ENCODE assay signal across 13 cellular contexts in genomic region chr10:113397031-113397430, GRCh38.
A peak's percentile ranks its signal among the peaks of the same experiment; 100 is the strongest.
DNase-seq lines count a peak whose midpoint lies in the region; ATAC-seq and TF ChIP-seq lines count a peak whose summit lies in the region.
"Had no signal": no experiment of that assay in that cellular context is flagged by ENCODE, and none has a peak within 500 bp of the region (broad histone marks: within the 10 kb centered on the region; RNA-seq: fewer than 3 reads in every experiment).

No MANE protein-coding gene starts in this region.

- POLR2A ChIA-PET in T-cell (lab: Charles Lee): no interaction called here

- H3K36me3 ChIP-seq in BLaER1 (no peaks in the 10 kb centered on the region), hepatocyte (replicated peaks; ENCODE audit: insufficient read depth, low read depth) (no peaks in the 10 kb centered on the region), left lung (no peaks in the 10 kb centered on the region), upper lobe of right lung (no peaks in the 10 kb centered on the region)
- H3K36me3 ChIP-seq: BE2C had no signal

- no peaks in the 10 kb centered on the region for H3K4me1 Mint-ChIP-seq in T-cell
- H3K4me1 Mint-ChIP-seq: CD4-positive, CD25-positive, alpha-beta regulatory T cell; IgD-negative memory B cell had no signal

- WGBS in hepatocyte (ENCODE audit: low lambda C conversion rate, missing lambda C conversion rate): 43% methylated on average over 8 of the region's 8 CpGs

- H3K27ac Mint-ChIP-seq in T-cell: no peak overlapping the region
- H3K27ac Mint-ChIP-seq: CD4-positive, CD25-positive, alpha-beta regulatory T cell; IgD-negative memory B cell had no signal

- no peaks in the 10 kb centered on the region for H3K36me3 Mint-ChIP-seq in T-cell
- H3K36me3 Mint-ChIP-seq: CD4-positive, CD25-positive, alpha-beta regulatory T cell; IgD-negative memory B cell had no signal

- CTCF ChIA-PET in T-cell (lab: Charles Lee): no interaction called here

- peaks cover 8% of the 10 kb centered on the region for H3K4me1 ChIP-seq in BLaER1
- H3K4me1 ChIP-seq in hepatocyte (ENCODE audit: insufficient read depth): no peaks in the 10 kb centered on the region
- H3K4me1 ChIP-seq in left lung: no peaks in the 10 kb centered on the region
- peaks cover 6% of the 10 kb centered on the region for H3K4me1 ChIP-seq in upper lobe of right lung
- H3K4me1 ChIP-seq: BE2C had no signal

- H3K4me3 ChIP-seq in BLaER1: no peak overlapping the region
- H3K4me3 ChIP-seq in hepatocyte: no peak overlapping the region
- H3K4me3 ChIP-seq in left lung: no peak overlapping the region
- H3K4me3 ChIP-seq in upper lobe of right lung: no peak overlapping the region
- H3K4me3 ChIP-seq: GM23248 had no signal

- no peak overlapping the region for H3K27ac ChIP-seq in BLaER1
- H3K27ac ChIP-seq in hepatocyte: no peak overlapping the region
- H3K27ac ChIP-seq in left lung: no peak overlapping the region
- H3K27ac ChIP-seq in upper lobe of right lung: no peak overlapping the region
- H3K27ac ChIP-seq: GM23248 had no signal

- H3K27me3 ChIP-seq in BLaER1: no peaks in the 10 kb centered on the region
- H3K27me3 ChIP-seq in hepatocyte: no peaks in the 10 kb centered on the region
- H3K27me3 ChIP-seq in left lung: no peaks in the 10 kb centered on the region
- no peaks in the 10 kb centered on the region for H3K27me3 ChIP-seq in upper lobe of right lung
- H3K27me3 ChIP-seq: BE2C had no signal

- H3K9ac ChIP-seq in BLaER1: no peak overlapping the region
- H3K9ac ChIP-seq: GM23248 had no signal

- H2AFZ ChIP-seq in hepatocyte: no peak overlapping the region
- H2AFZ ChIP-seq: GM23248 had no signal

- H3K9me2 ChIP-seq in hepatocyte (replicated peaks; ENCODE audit: insufficient read depth): no peaks in the 10 kb centered on the region

- no peaks in the 10 kb centered on the region for H3K9me3 ChIP-seq in BLaER1
- no peaks in the 10 kb centered on the region for H3K9me3 ChIP-seq in hepatocyte (ENCODE audit: low read depth)
- H3K9me3 ChIP-seq in left lung: no peaks in the 10 kb centered on the region
- H3K9me3 ChIP-seq in upper lobe of right lung: no peaks in the 10 kb centered on the region
- H3K9me3 ChIP-seq: BE2C had no signal

- intact Hi-C loops in left lung (cut with DNase I): loop anchor here in 1 of 2 donors (10.0 kb wide), 1 partner anchor 118 kb away; no protein-coding TSS in a partner anchor
- intact Hi-C loops in upper lobe of right lung (cut with DNase I): no loop called here

- no peak overlapping the region for H3K4me3 Mint-ChIP-seq in T-cell
- H3K4me3 Mint-ChIP-seq: CD4-positive, CD25-positive, alpha-beta regulatory T cell; IgD-negative memory B cell had no signal

- H3K9me3 Mint-ChIP-seq in T-cell: peaks cover 0 to 6% (median 0%) of the 10 kb centered on the region in 3 donors
- H3K9me3 Mint-ChIP-seq: CD4-positive, CD25-positive, alpha-beta regulatory T cell had no signal

- H3K4me2 ChIP-seq in BLaER1: peak overlapping the region; percentile 25
- H3K4me2 ChIP-seq in hepatocyte: peak overlapping the region; percentile 29

- H3K27me3 Mint-ChIP-seq in T-cell: peaks cover 0 to 9% of the 10 kb centered on the region in 2 donors
- H3K27me3 Mint-ChIP-seq: CD4-positive, CD25-positive, alpha-beta regulatory T cell; IgD-negative memory B cell had no signal

- peak; percentile 6 for DNase-seq in hepatocyte (ENCODE audit: low spot score)
- peak in 1 of 2 donors; percentile 65 for DNase-seq in left lung
- no peak for DNase-seq in upper lobe of right lung
- no peak for DNase-seq in inferior parietal cortex (ENCODE audit: extremely low spot score)
- no peak for DNase-seq in T-cell
- no peak for DNase-seq in NOMO-1 (lab: John Stamatoyannopoulos, UW; ENCODE audit: unreplicated experiment in 2 of 2)
- DNase-seq: BE2C; CD4-positive, CD25-positive, alpha-beta regulatory T cell; DMS53; GM23248 had no signal

- H4K20me1 ChIP-seq in BLaER1 (no peaks in the 10 kb centered on the region), hepatocyte (ENCODE audit: insufficient read depth, poor library complexity, severe bottlenecking) (no peaks in the 10 kb centered on the region)

- ATAC-seq in left lung (peak; percentile 13), upper lobe of right lung (peak; percentile 27), T-cell (replicated peaks in 1 of 4) (no peak)
- ATAC-seq: HCT116 had no signal

- TF ChIP-seq CTCF in hepatocyte (IDR thresholded peaks at IDR 0.05; ENCODE audit: poor library complexity) (no peak), left lung (IDR thresholded peaks at IDR 0.05) (no peak), upper lobe of right lung (IDR thresholded peaks at IDR 0.05) (no peak)

- no peaks in the 10 kb centered on the region for H3K79me2 ChIP-seq in hepatocyte

Comparison
In these comparisons a context has a peak if more than half of its experiments do, and no peak if none do; other contexts are left out.
1. ATAC-seq: peak in left lung (single experiment) and upper lobe of right lung (single experiment); none in T-cell (0 of 4).